9 cellular contexts compared by ENCODE assay signal in genomic region chr1:109240158-109241152, GRCh38. TPM values are rescaled to one million over a fixed set of nuclear protein-coding genes. Genes with fewer than 3 reads are reported as not detected.
DNase-seq lines count a peak whose midpoint lies in the region; ATAC-seq and TF ChIP-seq lines count a peak whose summit lies in the region.
"Had no signal": no experiment of that assay in that cellular context is flagged by ENCODE, and none has a peak within 500 bp of the region (broad histone marks: within the 10 kb centered on the region; RNA-seq: fewer than 3 reads in every experiment).

No MANE protein-coding gene starts in this region.

- peak; percentile 40 for DNase-seq in activated CD4-positive, alpha-beta T cell treated with anti-CD3 and anti-CD28 coated beads for 48 hours
- no peak for DNase-seq in activated CD4-positive, alpha-beta T cell treated with anti-CD3 and anti-CD28 coated beads, Interleukin-2, amount 50 U/mL, for 1 hour
- DNase-seq in RPMI7951 (ENCODE audit: low read depth) (peak; percentile 74), fibroblast of gingiva (ENCODE audit: low read depth) (peak; percentile 56), osteocyte (ENCODE audit: extremely low spot score, unreplicated experiment) (peak; percentile 87), pons (ENCODE audit: low spot score) (no peak)
- DNase-seq: naive B cell had no signal

- H3K9me3 Mint-ChIP-seq in osteocyte (ENCODE audit: unreplicated experiment): no peaks in the 10 kb centered on the region
- H3K9me3 Mint-ChIP-seq: naive B cell had no signal

- H3K4me1 Mint-ChIP-seq in osteocyte (ENCODE audit: unreplicated experiment): peaks cover 22% of the 10 kb centered on the region

- peak overlapping the region; percentile 23 for H3K27ac Mint-ChIP-seq in osteocyte (ENCODE audit: unreplicated experiment)

- H3K36me3 Mint-ChIP-seq in osteocyte (ENCODE audit: unreplicated experiment): peaks cover 33% of the 10 kb centered on the region

- no peak for TF ChIP-seq CTCF in osteocyte (IDR thresholded peaks at IDR 0.05)

- no peak overlapping the region for H3K4me3 Mint-ChIP-seq in osteocyte (ENCODE audit: unreplicated experiment)

- H3K27me3 Mint-ChIP-seq in osteocyte (ENCODE audit: unreplicated experiment): no peaks in the 10 kb centered on the region

- ATAC-seq in GM21528 (IDR thresholded peaks at IDR 0.05; ENCODE audit: low FRiP score, unreplicated experiment) (no peak), GM18861 (IDR thresholded peaks at IDR 0.05; ENCODE audit: unreplicated experiment) (no peak)

RNA-seq across cellular contexts. Expression of gene CELSR2, which starts 8.9 kb away (rescaled TPM):
- 1.2 and 1.5 TPM in 2 replicates for total RNA-seq in RPMI7951 (2014; rRNA removed; shearing (Covaris generic))
- total RNA-seq in osteocyte: 10.3 and 10.5 TPM in 2 replicates

RNA-seq across cellular contexts. Expression of gene SARS1, which starts 26.7 kb away (rescaled TPM):
- 145 and 147 TPM in 2 replicates for total RNA-seq in RPMI7951 (2014; rRNA removed; shearing (Covaris generic))
- 364 and 396 TPM in 2 replicates for total RNA-seq in osteocyte

RNA-seq across cellular contexts. Expression of gene PSRC1, which starts 42.5 kb away (rescaled TPM):
- total RNA-seq in RPMI7951 (2014; rRNA removed; shearing (Covaris generic)): 70.0 and 74.6 TPM in 2 replicates
- total RNA-seq in osteocyte: 7.7 and 9.3 TPM in 2 replicates

Comparison
In these comparisons a context has a peak if more than half of its experiments do, and no peak if none do; other contexts are left out.
1. DNase-seq: peak in activated CD4-positive, alpha-beta T cell treated with anti-CD3 and anti-CD28 coated beads for 48 hours (single experiment), RPMI7951 (single experiment), fibroblast of gingiva (single experiment) and osteocyte (single experiment); none in activated CD4-positive, alpha-beta T cell treated with anti-CD3 and anti-CD28 coated beads, Interleukin-2, amount 50 U/mL, for 1 hour (single experiment) and pons (single experiment).